In genomic region chrX:129360175-129360574, GRCh38 we compare ENCODE assay signal across 8 cellular contexts.
DNase-seq lines count a peak whose midpoint lies in the region; ATAC-seq and TF ChIP-seq lines count a peak whose summit lies in the region.

No MANE protein-coding gene starts in this region.

- intact Hi-C loops in Calu3 (cut with micrococcal nuclease; ENCODE audit: unreplicated experiment) (loop anchor here (5.0 kb wide), 3 partner anchors 388 to 1253 kb away; no protein-coding TSS in a partner anchor), sigmoid colon (cut with DNase I) (no loop called here)

- BruUV-seq in Calu3 (replicated peaks; lab: Mats Ljungman, UMichigan): no TSS peak

- TF ChIP-seq CTCF in Calu3 (IDR thresholded peaks at IDR 0.05; ENCODE audit: unreplicated experiment): peak; percentile 34
- peak in 3 of 4 experiments; percentile 24 to 33 (median 24) for TF ChIP-seq CTCF in sigmoid colon (IDR thresholded peaks at IDR 0.05)

- 17 to 25% methylated on average over 5 of the region's 5 CpGs for WGBS in sigmoid colon, 2 donors

- TF ChIP-seq EP300 in sigmoid colon (IDR thresholded peaks at IDR 0.05): no peak

- ATAC-seq in GM19023 (IDR thresholded peaks at IDR 0.05; ENCODE audit: unreplicated experiment): peak; percentile 93
- peak; percentile 95 for ATAC-seq in HG03159 (IDR thresholded peaks at IDR 0.05; ENCODE audit: unreplicated experiment)
- no peak for ATAC-seq in HG02840 (IDR thresholded peaks at IDR 0.05; ENCODE audit: low FRiP score, unreplicated experiment)

- H3K9me3 Mint-ChIP-seq in Calu3 (ENCODE audit: low read depth, unreplicated experiment): no peaks in the 10 kb centered on the region

- peak; percentile 56 for DNase-seq in Calu3
- DNase-seq in NCI-H748 (lab: John Stamatoyannopoulos, UW; ENCODE audit: unreplicated experiment): peak; percentile 81
- DNase-seq in activated T-cell treated with anti-CD3 and anti-CD28 coated beads for 24 hours (ENCODE audit: low read depth): peak; percentile 14
- DNase-seq in globus pallidus (ENCODE audit: low spot score): peak; percentile 16
- no peak for DNase-seq in sigmoid colon

- H3K36me3 Mint-ChIP-seq in Calu3 (ENCODE audit: insufficient read depth, unreplicated experiment): no peaks in the 10 kb centered on the region

- no peak overlapping the region for H3K27ac ChIP-seq in sigmoid colon

- no peak overlapping the region for H3K27ac Mint-ChIP-seq in Calu3 (ENCODE audit: unreplicated experiment)

- no peaks in the 10 kb centered on the region for H3K27me3 ChIP-seq in sigmoid colon

- no peaks in the 10 kb centered on the region for H3K27me3 Mint-ChIP-seq in Calu3 (ENCODE audit: unreplicated experiment)

- H3K36me3 ChIP-seq in sigmoid colon: no peaks in the 10 kb centered on the region

- no peaks in the 10 kb centered on the region for H3K4me1 Mint-ChIP-seq in Calu3 (ENCODE audit: low read depth, unreplicated experiment)

- no peaks in the 10 kb centered on the region for H3K9me3 ChIP-seq in sigmoid colon

- peaks cover 0 to 5% (median 2%) of the 10 kb centered on the region in 4 donors for H3K4me1 ChIP-seq in sigmoid colon

- CTCF ChIA-PET in Calu3 (lab: Charles Lee): interaction anchor here (0.7 kb wide), 1 partner anchor 8 kb away, joined by 5 read pairs; no protein-coding TSS in a partner anchor

- TF ChIP-seq POLR2A in sigmoid colon (IDR thresholded peaks at IDR 0.05): no peak

- H3K4me3 Mint-ChIP-seq in Calu3 (ENCODE audit: low read depth, unreplicated experiment): no peak overlapping the region

- H3K4me3 ChIP-seq in sigmoid colon: no peak overlapping the region
